1 cellular context compared by ENCODE assay signal in the genomic region with DNA sequence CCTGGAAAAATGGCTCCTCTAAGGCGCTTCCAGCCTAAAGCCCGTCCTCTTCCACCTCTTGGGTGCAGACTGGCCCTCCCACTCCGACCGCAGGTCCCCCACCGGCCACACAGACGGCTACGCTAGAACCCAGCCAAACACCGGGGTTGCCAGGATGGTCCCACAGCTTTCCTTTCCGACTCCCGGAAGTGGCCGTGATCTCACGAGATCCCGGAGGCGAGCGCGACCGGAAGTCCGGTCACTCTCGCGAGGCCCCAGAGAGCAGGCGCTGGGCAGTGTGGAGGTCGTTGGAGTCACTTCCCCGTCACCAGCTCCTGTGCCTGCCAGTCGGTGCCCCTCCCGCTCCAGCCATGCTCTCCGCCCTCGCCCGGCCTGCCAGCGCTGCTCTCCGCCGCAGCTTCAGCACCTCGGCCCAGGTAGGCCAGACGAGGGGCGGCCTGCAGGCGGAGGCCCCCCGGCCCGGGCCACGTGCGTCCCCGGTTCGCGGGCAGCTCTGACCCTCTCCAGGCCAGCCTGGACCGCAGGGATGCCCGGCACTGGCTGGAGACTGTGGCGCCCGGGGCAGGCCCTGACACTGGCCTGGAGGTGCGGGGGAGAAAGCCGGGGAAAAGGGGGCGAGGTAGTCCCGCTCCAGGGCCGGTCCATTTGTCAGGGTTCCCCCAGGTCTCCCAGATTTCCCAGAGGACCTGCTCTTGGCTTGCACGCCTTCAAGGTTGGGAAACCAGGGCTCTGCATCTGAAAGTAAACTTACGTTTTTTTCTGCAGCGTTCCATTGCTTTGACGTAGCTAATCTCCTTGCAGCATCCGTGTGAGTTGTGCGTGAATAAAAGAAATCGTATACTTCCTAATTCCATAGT.
A peak's percentile ranks its signal among the peaks of the same experiment; 100 is the strongest.
TF ChIP-seq lines count a peak whose summit lies in the region.

A gene with protein sequence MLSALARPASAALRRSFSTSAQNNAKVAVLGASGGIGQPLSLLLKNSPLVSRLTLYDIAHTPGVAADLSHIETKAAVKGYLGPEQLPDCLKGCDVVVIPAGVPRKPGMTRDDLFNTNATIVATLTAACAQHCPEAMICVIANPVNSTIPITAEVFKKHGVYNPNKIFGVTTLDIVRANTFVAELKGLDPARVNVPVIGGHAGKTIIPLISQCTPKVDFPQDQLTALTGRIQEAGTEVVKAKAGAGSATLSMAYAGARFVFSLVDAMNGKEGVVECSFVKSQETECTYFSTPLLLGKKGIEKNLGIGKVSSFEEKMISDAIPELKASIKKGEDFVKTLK (plus strand): TSS at position 296 of the 857 bp plus-strand sequence. CDS start 55 bp downstream, at position 351.
A gene with protein sequence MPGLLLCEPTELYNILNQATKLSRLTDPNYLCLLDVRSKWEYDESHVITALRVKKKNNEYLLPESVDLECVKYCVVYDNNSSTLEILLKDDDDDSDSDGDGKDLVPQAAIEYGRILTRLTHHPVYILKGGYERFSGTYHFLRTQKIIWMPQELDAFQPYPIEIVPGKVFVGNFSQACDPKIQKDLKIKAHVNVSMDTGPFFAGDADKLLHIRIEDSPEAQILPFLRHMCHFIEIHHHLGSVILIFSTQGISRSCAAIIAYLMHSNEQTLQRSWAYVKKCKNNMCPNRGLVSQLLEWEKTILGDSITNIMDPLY (minus strand): TSS at position 190 of the 857 bp plus-strand sequence. CDS start 17,477 bp downstream, outside the sequence.

TF ChIP-seq in K562, 482 proteins besides CTCF, POLR2A, EP300 and RAD21 (continued from another document and continues in another):
- TF ChIP-seq, protein P1, sequence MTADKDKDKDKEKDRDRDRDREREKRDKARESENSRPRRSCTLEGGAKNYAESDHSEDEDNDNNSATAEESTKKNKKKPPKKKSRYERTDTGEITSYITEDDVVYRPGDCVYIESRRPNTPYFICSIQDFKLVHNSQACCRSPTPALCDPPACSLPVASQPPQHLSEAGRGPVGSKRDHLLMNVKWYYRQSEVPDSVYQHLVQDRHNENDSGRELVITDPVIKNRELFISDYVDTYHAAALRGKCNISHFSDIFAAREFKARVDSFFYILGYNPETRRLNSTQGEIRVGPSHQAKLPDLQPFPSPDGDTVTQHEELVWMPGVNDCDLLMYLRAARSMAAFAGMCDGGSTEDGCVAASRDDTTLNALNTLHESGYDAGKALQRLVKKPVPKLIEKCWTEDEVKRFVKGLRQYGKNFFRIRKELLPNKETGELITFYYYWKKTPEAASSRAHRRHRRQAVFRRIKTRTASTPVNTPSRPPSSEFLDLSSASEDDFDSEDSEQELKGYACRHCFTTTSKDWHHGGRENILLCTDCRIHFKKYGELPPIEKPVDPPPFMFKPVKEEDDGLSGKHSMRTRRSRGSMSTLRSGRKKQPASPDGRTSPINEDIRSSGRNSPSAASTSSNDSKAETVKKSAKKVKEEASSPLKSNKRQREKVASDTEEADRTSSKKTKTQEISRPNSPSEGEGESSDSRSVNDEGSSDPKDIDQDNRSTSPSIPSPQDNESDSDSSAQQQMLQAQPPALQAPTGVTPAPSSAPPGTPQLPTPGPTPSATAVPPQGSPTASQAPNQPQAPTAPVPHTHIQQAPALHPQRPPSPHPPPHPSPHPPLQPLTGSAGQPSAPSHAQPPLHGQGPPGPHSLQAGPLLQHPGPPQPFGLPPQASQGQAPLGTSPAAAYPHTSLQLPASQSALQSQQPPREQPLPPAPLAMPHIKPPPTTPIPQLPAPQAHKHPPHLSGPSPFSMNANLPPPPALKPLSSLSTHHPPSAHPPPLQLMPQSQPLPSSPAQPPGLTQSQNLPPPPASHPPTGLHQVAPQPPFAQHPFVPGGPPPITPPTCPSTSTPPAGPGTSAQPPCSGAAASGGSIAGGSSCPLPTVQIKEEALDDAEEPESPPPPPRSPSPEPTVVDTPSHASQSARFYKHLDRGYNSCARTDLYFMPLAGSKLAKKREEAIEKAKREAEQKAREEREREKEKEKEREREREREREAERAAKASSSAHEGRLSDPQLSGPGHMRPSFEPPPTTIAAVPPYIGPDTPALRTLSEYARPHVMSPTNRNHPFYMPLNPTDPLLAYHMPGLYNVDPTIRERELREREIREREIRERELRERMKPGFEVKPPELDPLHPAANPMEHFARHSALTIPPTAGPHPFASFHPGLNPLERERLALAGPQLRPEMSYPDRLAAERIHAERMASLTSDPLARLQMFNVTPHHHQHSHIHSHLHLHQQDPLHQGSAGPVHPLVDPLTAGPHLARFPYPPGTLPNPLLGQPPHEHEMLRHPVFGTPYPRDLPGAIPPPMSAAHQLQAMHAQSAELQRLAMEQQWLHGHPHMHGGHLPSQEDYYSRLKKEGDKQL (CRISPR knock-in tag; IDR thresholded peaks at IDR 0.05; ENCODE audit: borderline replicate concordance) = peak; percentile 90; the same call in 1 of the 2 replicates
- TF ChIP-seq, protein P2, sequence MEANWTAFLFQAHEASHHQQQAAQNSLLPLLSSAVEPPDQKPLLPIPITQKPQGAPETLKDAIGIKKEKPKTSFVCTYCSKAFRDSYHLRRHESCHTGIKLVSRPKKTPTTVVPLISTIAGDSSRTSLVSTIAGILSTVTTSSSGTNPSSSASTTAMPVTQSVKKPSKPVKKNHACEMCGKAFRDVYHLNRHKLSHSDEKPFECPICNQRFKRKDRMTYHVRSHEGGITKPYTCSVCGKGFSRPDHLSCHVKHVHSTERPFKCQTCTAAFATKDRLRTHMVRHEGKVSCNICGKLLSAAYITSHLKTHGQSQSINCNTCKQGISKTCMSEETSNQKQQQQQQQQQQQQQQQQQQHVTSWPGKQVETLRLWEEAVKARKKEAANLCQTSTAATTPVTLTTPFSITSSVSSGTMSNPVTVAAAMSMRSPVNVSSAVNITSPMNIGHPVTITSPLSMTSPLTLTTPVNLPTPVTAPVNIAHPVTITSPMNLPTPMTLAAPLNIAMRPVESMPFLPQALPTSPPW (CRISPR knock-in tag; IDR thresholded peaks at IDR 0.05) = peak; percentile 71
- TF ChIP-seq CHD2 (IDR thresholded peaks at IDR 0.05; ENCODE audit: low read depth, low read length) (peak; percentile 99), KDM4B (IDR thresholded peaks at IDR 0.05; ENCODE audit: borderline replicate concordance in 2 of 2, low read depth in 1 of 2) (peak in 1 of 2 experiments; percentile 93; a peak in 1 of 4 replicates), ZNF324 (CRISPR knock-in tag; IDR thresholded peaks at IDR 0.05) (no peak), CAMTA2 (CRISPR knock-in tag; conservative IDR thresholded peaks at IDR 0.05) (peak; percentile 88), MAFG (tag; conservative IDR thresholded peaks at IDR 0.05) (no peak), ZNF668 (CRISPR knock-in tag; IDR thresholded peaks at IDR 0.05) (no peak), ZEB2 (IDR thresholded peaks at IDR 0.05) (peak; percentile 55; the same call in 1 of the 2 replicates), ZNF408 (CRISPR knock-in tag; IDR thresholded peaks at IDR 0.05; ENCODE audit: low read depth) (no peak), TCF7L2 (IDR thresholded peaks at IDR 0.05; ENCODE audit: low read depth, low read length) (no peak), MYBL2 (IDR thresholded peaks at IDR 0.05; ENCODE audit: low read depth) (no peak), MYBL2 (CRISPR knock-in tag; IDR thresholded peaks at IDR 0.05; ENCODE audit: borderline replicate concordance) (no peak; the same call in 1 of the 2 replicates), ZNF830 (CRISPR knock-in tag; IDR thresholded peaks at IDR 0.05) (peak; percentile 63; the same call in 1 of the 2 replicates), ZNF174 (CRISPR knock-in tag; IDR thresholded peaks at IDR 0.05) (no peak), SMAD2 (IDR thresholded peaks at IDR 0.05; ENCODE audit: low read depth, low read length) (no peak), ZBTB26 (CRISPR knock-in tag; IDR thresholded peaks at IDR 0.05) (0 out of 2 replicates have a peak, but pooled peaks have one; percentile 46), ZBED1 (IDR thresholded peaks at IDR 0.05) (no peak; the same call in 1 of the 2 replicates), ZNF785 (CRISPR knock-in tag; IDR thresholded peaks at IDR 0.05) (0 out of 2 replicates have a peak, but pooled peaks have one; percentile 31), ZNF316 (IDR thresholded peaks at IDR 0.05) (peak; percentile 33; the same call in 1 of the 2 replicates), HSF4 (CRISPR knock-in tag; IDR thresholded peaks at IDR 0.05; ENCODE audit: borderline replicate concordance) (no peak), ZNF121 (CRISPR knock-in tag; conservative IDR thresholded peaks at IDR 0.05) (no peak), KLF16 (IDR thresholded peaks at IDR 0.05) (no peak), HOMEZ (CRISPR knock-in tag; IDR thresholded peaks at IDR 0.05) (peak; percentile 46; the same call in 1 of the 2 replicates), ILK (tag; IDR thresholded peaks at IDR 0.05; ENCODE audit: borderline replicate concordance, low read depth) (no peak)
- TF ChIP-seq, protein P3, sequence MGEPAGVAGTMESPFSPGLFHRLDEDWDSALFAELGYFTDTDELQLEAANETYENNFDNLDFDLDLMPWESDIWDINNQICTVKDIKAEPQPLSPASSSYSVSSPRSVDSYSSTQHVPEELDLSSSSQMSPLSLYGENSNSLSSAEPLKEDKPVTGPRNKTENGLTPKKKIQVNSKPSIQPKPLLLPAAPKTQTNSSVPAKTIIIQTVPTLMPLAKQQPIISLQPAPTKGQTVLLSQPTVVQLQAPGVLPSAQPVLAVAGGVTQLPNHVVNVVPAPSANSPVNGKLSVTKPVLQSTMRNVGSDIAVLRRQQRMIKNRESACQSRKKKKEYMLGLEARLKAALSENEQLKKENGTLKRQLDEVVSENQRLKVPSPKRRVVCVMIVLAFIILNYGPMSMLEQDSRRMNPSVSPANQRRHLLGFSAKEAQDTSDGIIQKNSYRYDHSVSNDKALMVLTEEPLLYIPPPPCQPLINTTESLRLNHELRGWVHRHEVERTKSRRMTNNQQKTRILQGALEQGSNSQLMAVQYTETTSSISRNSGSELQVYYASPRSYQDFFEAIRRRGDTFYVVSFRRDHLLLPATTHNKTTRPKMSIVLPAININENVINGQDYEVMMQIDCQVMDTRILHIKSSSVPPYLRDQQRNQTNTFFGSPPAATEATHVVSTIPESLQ (CRISPR knock-in tag; IDR thresholded peaks at IDR 0.05) = peak; percentile 45; the same call in 1 of the 2 replicates
- TF ChIP-seq, protein P4, sequence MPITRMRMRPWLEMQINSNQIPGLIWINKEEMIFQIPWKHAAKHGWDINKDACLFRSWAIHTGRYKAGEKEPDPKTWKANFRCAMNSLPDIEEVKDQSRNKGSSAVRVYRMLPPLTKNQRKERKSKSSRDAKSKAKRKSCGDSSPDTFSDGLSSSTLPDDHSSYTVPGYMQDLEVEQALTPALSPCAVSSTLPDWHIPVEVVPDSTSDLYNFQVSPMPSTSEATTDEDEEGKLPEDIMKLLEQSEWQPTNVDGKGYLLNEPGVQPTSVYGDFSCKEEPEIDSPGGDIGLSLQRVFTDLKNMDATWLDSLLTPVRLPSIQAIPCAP (CRISPR knock-in tag; IDR thresholded peaks at IDR 0.05; ENCODE audit: borderline replicate concordance) = no peak; the same call in 1 of the 2 replicates
- TF ChIP-seq, protein P5, sequence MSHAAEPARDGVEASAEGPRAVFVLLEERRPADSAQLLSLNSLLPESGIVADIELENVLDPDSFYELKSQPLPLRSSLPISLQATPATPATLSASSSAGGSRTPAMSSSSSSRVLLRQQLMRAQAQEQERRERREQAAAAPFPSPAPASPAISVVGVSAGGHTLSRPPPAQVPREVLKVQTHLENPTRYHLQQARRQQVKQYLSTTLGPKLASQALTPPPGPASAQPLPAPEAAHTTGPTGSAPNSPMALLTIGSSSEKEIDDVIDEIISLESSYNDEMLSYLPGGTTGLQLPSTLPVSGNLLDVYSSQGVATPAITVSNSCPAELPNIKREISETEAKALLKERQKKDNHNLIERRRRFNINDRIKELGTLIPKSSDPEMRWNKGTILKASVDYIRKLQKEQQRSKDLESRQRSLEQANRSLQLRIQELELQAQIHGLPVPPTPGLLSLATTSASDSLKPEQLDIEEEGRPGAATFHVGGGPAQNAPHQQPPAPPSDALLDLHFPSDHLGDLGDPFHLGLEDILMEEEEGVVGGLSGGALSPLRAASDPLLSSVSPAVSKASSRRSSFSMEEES (CRISPR knock-in tag; IDR thresholded peaks at IDR 0.05) = no peak
